1 cellular context compared by ENCODE assay signal in the genomic region with DNA sequence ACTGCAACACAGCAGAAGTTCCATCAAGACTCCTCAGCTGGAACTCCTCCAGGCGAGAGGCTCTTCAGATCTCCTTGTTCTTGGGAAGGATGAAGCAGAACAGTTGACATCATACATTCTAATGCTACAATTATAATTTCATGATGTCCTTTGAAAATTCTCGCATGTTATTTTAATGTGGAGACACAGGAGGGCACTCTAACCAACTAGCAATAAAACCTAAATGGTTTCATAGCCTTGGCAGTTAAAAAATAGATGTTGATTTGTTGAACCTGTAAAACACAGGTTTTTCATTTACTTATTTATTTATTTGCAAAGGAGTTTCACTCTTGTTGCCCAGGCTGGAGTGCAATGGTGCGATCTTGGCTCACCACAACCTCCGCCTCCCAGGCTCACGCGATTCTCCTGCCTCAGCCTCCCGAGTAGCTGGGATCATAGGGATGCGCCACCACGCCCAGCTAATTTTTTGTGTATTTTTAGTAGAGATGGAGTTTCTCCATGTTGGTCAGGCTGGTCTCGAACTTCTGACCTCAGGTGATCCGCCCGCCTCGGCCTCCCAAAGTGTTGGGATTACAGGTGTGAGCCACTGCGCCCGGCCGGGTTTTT.
TF ChIP-seq lines count a peak whose summit lies in the region.

No MANE protein-coding gene starts in this region.

TF ChIP-seq in GM12878, 131 proteins besides CTCF, POLR2A, EP300 and RAD21:
- peak; percentile 60; the same call in 1 of the 2 replicates for TF ChIP-seq SMC3 (IDR thresholded peaks at IDR 0.05; ENCODE audit: borderline replicate concordance, low read length)
